Comparison of ENCODE assay signal across 20 cellular contexts in the genomic region with DNA sequence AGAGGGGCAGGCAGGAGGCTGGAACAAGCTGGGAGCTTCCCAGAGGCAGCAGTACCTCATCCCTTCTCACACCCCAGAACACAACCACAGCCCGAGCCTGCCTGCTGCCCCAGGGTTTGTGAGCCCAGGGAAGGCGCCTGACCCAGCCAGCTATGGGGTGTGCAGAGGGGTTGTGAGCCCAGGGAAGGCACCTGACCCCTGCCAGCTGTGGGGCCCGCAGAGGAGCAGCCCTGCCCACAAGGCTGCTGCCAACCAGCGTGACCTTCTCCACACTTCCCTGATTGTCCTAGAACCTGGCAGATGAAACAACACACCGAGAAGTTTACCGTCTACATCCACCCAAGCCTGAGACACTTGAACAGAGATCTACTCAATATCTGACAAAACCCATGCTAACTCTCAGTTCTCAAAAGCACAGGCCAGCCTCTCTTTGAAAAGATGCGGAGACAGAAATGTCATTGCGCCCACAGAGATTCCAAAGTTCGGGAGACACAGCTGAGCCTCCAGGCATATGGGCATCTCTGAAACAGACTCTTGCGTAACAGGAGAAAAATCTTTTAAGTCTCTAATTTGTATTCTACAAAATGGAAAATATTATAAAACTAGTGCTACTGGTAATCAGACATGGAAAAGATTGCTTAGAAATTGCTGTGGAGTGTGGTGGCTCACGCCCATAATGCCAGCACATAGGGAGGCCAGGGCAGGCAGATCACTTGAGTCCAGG.
"Had no signal": no experiment of that assay in that cellular context is flagged by ENCODE, and none has a peak within 500 bp of the region (broad histone marks: within the 10 kb centered on the region; RNA-seq: fewer than 3 reads in every experiment).

No MANE protein-coding gene starts in this region.

- H3K36me3 ChIP-seq: uterus had no signal

- H3K27ac Mint-ChIP-seq: activated CD8-positive, alpha-beta T cell treated with anti-CD3 and anti-CD28 coated beads, Interleukin-2, amount 10 ng/mL, durations not matched to agents 7 days and 5 days; activated T-cell treated with anti-CD3 and anti-CD28 coated beads, Interleukin-2, amount 50 U/mL, for 24 hours; naive thymus-derived CD4-positive, alpha-beta T cell had no signal

- ATAC-seq: activated CD8-positive, alpha-beta T cell treated with anti-CD3 and anti-CD28 coated beads, Interleukin-2, amount 10 ng/mL, durations not matched to agents 7 days and 5 days; naive thymus-derived CD4-positive, alpha-beta T cell; stimulated activated naive CD8-positive, alpha-beta T cell treated with anti-CD3 and anti-CD28 coated beads, Interleukin-15, Interleukin-2, amounts not matched to agents 100 U/mL and 50 U/mL, for 24 hours had no signal

- H3K27me3 Mint-ChIP-seq: activated T-cell treated with anti-CD3 and anti-CD28 coated beads, Interleukin-2, amount 50 U/mL, for 24 hours; naive thymus-derived CD4-positive, alpha-beta T cell had no signal

- H3K4me3 ChIP-seq: ascending aorta, esophagus squamous epithelium, tibial nerve, uterus had no signal

- H3K4me3 Mint-ChIP-seq: activated CD8-positive, alpha-beta T cell treated with anti-CD3 and anti-CD28 coated beads, Interleukin-2, amount 10 ng/mL, durations not matched to agents 7 days and 5 days; activated T-cell treated with anti-CD3 and anti-CD28 coated beads, Interleukin-2, amount 50 U/mL, for 24 hours; naive thymus-derived CD4-positive, alpha-beta T cell had no signal

- H3K4me1 ChIP-seq: ascending aorta, esophagus squamous epithelium, tibial nerve, uterus had no signal

- H3K27me3 ChIP-seq: ascending aorta, esophagus squamous epithelium, tibial nerve, uterus had no signal

- H3K27ac ChIP-seq: ascending aorta, esophagus squamous epithelium, uterus had no signal

- H3K9me3 ChIP-seq: ascending aorta, esophagus squamous epithelium, tibial nerve, uterus had no signal

- H3K9me3 Mint-ChIP-seq: activated T-cell treated with anti-CD3 and anti-CD28 coated beads, Interleukin-2, amount 50 U/mL, for 24 hours; naive thymus-derived CD4-positive, alpha-beta T cell had no signal

- DNase-seq: activated CD4-positive, alpha-beta T cell treated with anti-CD3 and anti-CD28 coated beads for 48 hours; activated CD4-positive, CD25-positive, alpha-beta regulatory T cell; activated CD8-positive, alpha-beta T cell treated with anti-CD3 and anti-CD28 coated beads, Interleukin-2, amount 10 ng/mL, durations not matched to agents 7 days and 5 days; activated effector memory CD4-positive, alpha-beta T cell treated with anti-CD3 and anti-CD28 coated beads, Interleukin-2, amount 50 U/mL, for 16 hours; activated naive CD4-positive, alpha-beta T cell treated with anti-CD3 and anti-CD28 coated beads, Interleukin-2, amount 50 U/mL, for 16 hours; activated T-cell treated with anti-CD3 and anti-CD28 coated beads, Interleukin-2, amount 50 U/mL, for 24 hours; effector CD8-positive, alpha-beta T cell; esophagus squamous epithelium; mesendoderm; naive thymus-derived CD4-positive, alpha-beta T cell; retina; stimulated activated CD4-positive, alpha-beta T cell treated with anti-CD3 and anti-CD28 coated beads, Interleukin-12 subunit alpha, Interleukin-12 subunit beta, amount 100 ng/mL, for 4 hours; stimulated activated CD4-positive, alpha-beta T cell treated with anti-CD3 and anti-CD28 coated beads, Interleukin-1b, Interleukin-23, amount 100 ng/mL, for 48 hours; stimulated activated naive CD8-positive, alpha-beta T cell treated with anti-CD3 and anti-CD28 coated beads, Interleukin-15, Interleukin-2, amounts not matched to agents 100 U/mL and 50 U/mL, for 24 hours; substantia nigra; T-helper 1 cell; T1000; uterus had no signal
